17 cellular contexts compared by ENCODE assay signal in genomic region chr14:34090451-34090850, GRCh38.
A peak's percentile ranks its signal among the peaks of the same experiment; 100 is the strongest.
DNase-seq lines count a peak whose midpoint lies in the region; ATAC-seq, FAIRE-seq and TF ChIP-seq lines count a peak whose summit lies in the region.
"Had no signal": no experiment of that assay in that cellular context is flagged by ENCODE, and none has a peak within 500 bp of the region (broad histone marks: within the 10 kb centered on the region; RNA-seq: fewer than 3 reads in every experiment).

No MANE protein-coding gene starts in this region.

- no peak for DNase-seq in activated naive CD4-positive, alpha-beta T cell treated with anti-CD3 and anti-CD28 coated beads, Interleukin-2, amount 50 U/mL, for 16 hours
- DNase-seq in GM23338 (ENCODE audit: low spot score) (no peak), GM12878 (ENCODE audit: low read depth, low spot score) (no peak), dorsolateral prefrontal cortex (no peak)
- no peak for DNase-seq in CD8-positive, alpha-beta T cell
- DNase-seq: C1 segment of cervical spinal cord; Caco-2; CD4-positive, alpha-beta memory T cell; DMS153; DND-41; GOT3; HFFc6 had no signal

- no peak for FAIRE-seq in GM12878 (lab: Jason Lieb, UNC)
- FAIRE-seq: G401.6, H54 had no signal

- H3K9ac ChIP-seq in GM12878 (ENCODE audit: control insufficient read depth, insufficient read depth, low read length) = no peak overlapping the region

- peaks cover 6% of the 10 kb centered on the region for H3K9me3 ChIP-seq in GM12878 (replicated peaks; ENCODE audit: control insufficient read depth, insufficient read depth, low read length)
- no peaks in the 10 kb centered on the region for H3K9me3 ChIP-seq in CD8-positive, alpha-beta T cell (ENCODE audit: low read length)
- H3K9me3 ChIP-seq: Caco-2, HAP-1 had no signal

- 0 out of 2 replicates have a peak, but pooled peaks cover 6% of the 10 kb centered on the region for H3K9me2 ChIP-seq in GM23338 (ENCODE audit: insufficient read depth)

- H3K27ac ChIP-seq in GM23338 (ENCODE audit: low read depth) = no peak overlapping the region
- no peak overlapping the region for H3K27ac ChIP-seq in GM12878 (ENCODE audit: control insufficient read depth, insufficient read depth)
- no peak overlapping the region for H3K27ac ChIP-seq in dorsolateral prefrontal cortex
- H3K27ac ChIP-seq in CD8-positive, alpha-beta T cell (ENCODE audit: low read depth, low read length) = no peak overlapping the region

- TF ChIP-seq RAD21 in GM12878 (IDR thresholded peaks at IDR 0.05; ENCODE audit: insufficient read depth, low read depth, low read length) = no peak

- no peak for TF ChIP-seq CTCF in GM23338 (conservative IDR thresholded peaks at IDR 0.05; ENCODE audit: low read depth in 2 of 2)
- TF ChIP-seq CTCF in GM12878 (IDR thresholded peaks at IDR 0.05 in 2 of 3, conservative IDR thresholded peaks at IDR 0.05 in 1 of 3; ENCODE audit: control insufficient read depth in 2 of 3, extremely low read depth in 1 of 3, insufficient read depth in 1 of 3, low read depth in 3 of 3, low read length in 3 of 3) = no peak
- no peak for TF ChIP-seq CTCF in dorsolateral prefrontal cortex (IDR thresholded peaks at IDR 0.05 in 54 of 56, conservative IDR thresholded peaks at IDR 0.05 in 2 of 56; ENCODE audit: low read depth in 1 of 56, partially characterized antibody in 56 of 56)
- no peak for TF ChIP-seq CTCF in CD8-positive, alpha-beta T cell (IDR thresholded peaks at IDR 0.05)

- TF ChIP-seq EP300 in GM12878 (IDR thresholded peaks at IDR 0.05; ENCODE audit: borderline replicate concordance in 1 of 2, control insufficient read depth in 1 of 2, low read depth in 2 of 2, low read length in 2 of 2) = no peak

- no peaks in the 10 kb centered on the region for H3K79me2 ChIP-seq in GM23338 (replicated peaks; ENCODE audit: insufficient read depth)
- H3K79me2 ChIP-seq in GM12878 (ENCODE audit: control insufficient read depth, insufficient read depth, low read length) = no peaks in the 10 kb centered on the region

- RAD21 ChIA-PET in GM12878 (lab: Charles Lee; ENCODE audit: unreplicated experiment) = interaction anchor here (1.0 to 1.1 kb wide), 3 partner anchors 8 to 253 kb away, joined by 3 to 6 read pairs (median 3); no protein-coding TSS in a partner anchor

- H3K36me3 Mint-ChIP-seq in activated naive CD4-positive, alpha-beta T cell treated with anti-CD3 and anti-CD28 coated beads, Interleukin-2, amount 50 U/mL, for 24 hours = peaks cover 2% of the 10 kb centered on the region
- no peaks in the 10 kb centered on the region for H3K36me3 Mint-ChIP-seq in GM23338 (ENCODE audit: low read depth)
- no peaks in the 10 kb centered on the region for H3K36me3 Mint-ChIP-seq in CD8-positive, alpha-beta T cell
- H3K36me3 Mint-ChIP-seq: CD4-positive, alpha-beta memory T cell had no signal

- H3K4me3 ChIP-seq in GM23338 (no peak overlapping the region), GM12878 (no peak overlapping the region), dorsolateral prefrontal cortex (no peak overlapping the region)
- H3K4me3 ChIP-seq in CD8-positive, alpha-beta T cell (ENCODE audit: low read depth, low read length) = no peak overlapping the region
- H3K4me3 ChIP-seq: HAP-1 had no signal

- no peaks in the 10 kb centered on the region for H3K27me3 Mint-ChIP-seq in activated naive CD4-positive, alpha-beta T cell treated with anti-CD3 and anti-CD28 coated beads, Interleukin-2, amount 50 U/mL, for 24 hours
- H3K27me3 Mint-ChIP-seq in GM23338 (ENCODE audit: insufficient read depth, low read depth, poor library complexity) = no peaks in the 10 kb centered on the region
- H3K27me3 Mint-ChIP-seq in CD8-positive, alpha-beta T cell (ENCODE audit: low read depth) = no peaks in the 10 kb centered on the region
- H3K27me3 Mint-ChIP-seq: CD4-positive, alpha-beta memory T cell had no signal

- CTCF ChIA-PET in GM12878 (lab: Yijun Ruan, JAX) = interaction anchor here (1.5 kb wide), 1 partner anchor 9 kb away, joined by 3 read pairs; no protein-coding TSS in a partner anchor
- CTCF ChIA-PET in CD8-positive, alpha-beta T cell (lab: Charles Lee) = no interaction called here

- POLR2A ChIA-PET in GM12878 (lab: Charles Lee) = interaction anchor here (0.9 kb wide), 1 partner anchor 78 kb away, joined by 3 read pairs; no protein-coding TSS in a partner anchor
- POLR2A ChIA-PET in CD8-positive, alpha-beta T cell (lab: Charles Lee) = no interaction called here

- H3K27ac Mint-ChIP-seq in activated naive CD4-positive, alpha-beta T cell treated with anti-CD3 and anti-CD28 coated beads, Interleukin-2, amount 50 U/mL, for 24 hours = peak overlapping the region; percentile 9
- H3K27ac Mint-ChIP-seq in GM23338 = no peak overlapping the region
- no peak overlapping the region for H3K27ac Mint-ChIP-seq in CD8-positive, alpha-beta T cell
- H3K27ac Mint-ChIP-seq: CD4-positive, alpha-beta memory T cell; HFFc6 had no signal

- no peak overlapping the region for H3K4me3 Mint-ChIP-seq in activated naive CD4-positive, alpha-beta T cell treated with anti-CD3 and anti-CD28 coated beads, Interleukin-2, amount 50 U/mL, for 24 hours
- no peak overlapping the region for H3K4me3 Mint-ChIP-seq in GM23338
- no peak overlapping the region for H3K4me3 Mint-ChIP-seq in CD8-positive, alpha-beta T cell
- H3K4me3 Mint-ChIP-seq: CD4-positive, alpha-beta memory T cell; HFFc6 had no signal

- H4K20me1 ChIP-seq in GM23338 (replicated peaks; ENCODE audit: insufficient read depth) = no peaks in the 10 kb centered on the region
- no peaks in the 10 kb centered on the region for H4K20me1 ChIP-seq in GM12878 (ENCODE audit: control insufficient read depth, insufficient read depth)

- TF ChIP-seq POLR2A in GM12878 (IDR thresholded peaks at IDR 0.05; ENCODE audit: low read depth, low read length) = no peak

- no peaks in the 10 kb centered on the region for H3F3A ChIP-seq in GM23338 (replicated peaks; ENCODE audit: low read depth)

- SMC1A ChIA-PET in GM12878 (lab: Charles Lee; ENCODE audit: uncharacterized antibody, unreplicated experiment) = interaction anchor here (2.6 kb wide), 1 partner anchor 15 kb away, joined by 6 read pairs; no protein-coding TSS in a partner anchor

- H2AFZ ChIP-seq in GM23338 (peak overlapping the region; percentile 52), GM12878 (ENCODE audit: control insufficient read depth, low read depth, low read length) (no peak overlapping the region)

- H3K4me1 ChIP-seq in GM23338 (ENCODE audit: insufficient read depth) (peaks cover 9% of the 10 kb centered on the region; the same call in 1 of the 2 replicates), GM12878 (ENCODE audit: control insufficient read depth, insufficient read depth, low read length) (no peaks in the 10 kb centered on the region)
- no peaks in the 10 kb centered on the region for H3K4me1 ChIP-seq in CD8-positive, alpha-beta T cell (ENCODE audit: insufficient read depth, low read length)
- H3K4me1 ChIP-seq: HAP-1 had no signal

- no peak overlapping the region for H3K4me2 ChIP-seq in GM23338
- no peak overlapping the region for H3K4me2 ChIP-seq in GM12878 (ENCODE audit: control insufficient read depth, insufficient read depth)

- H3K36me3 ChIP-seq in GM23338 (ENCODE audit: insufficient read depth) (no peaks in the 10 kb centered on the region), GM12878 (ENCODE audit: control insufficient read depth in 2 of 2, insufficient read depth in 2 of 2, low read length in 1 of 2) (no peaks in the 10 kb centered on the region)
- no peaks in the 10 kb centered on the region for H3K36me3 ChIP-seq in CD8-positive, alpha-beta T cell (ENCODE audit: insufficient read depth, low read length)
- H3K36me3 ChIP-seq: HAP-1 had no signal

- intact Hi-C loops in GM12878 (cut with micrococcal nuclease; ENCODE audit: unreplicated experiment) = loop anchor here (5.0 to 10.0 kb wide), 2 partner anchors 48 to 214 kb away; no protein-coding TSS in a partner anchor
- intact Hi-C loops in dorsolateral prefrontal cortex (cut with DNase I) = loop anchor here in 1 of 2 donors (10.0 kb wide), 1 partner anchor 146 kb away; no protein-coding TSS in a partner anchor
- intact Hi-C loops in CD8-positive, alpha-beta T cell (cut with DNase I, micrococcal nuclease) = no loop called here

- no peaks in the 10 kb centered on the region for H3K9me3 Mint-ChIP-seq in activated naive CD4-positive, alpha-beta T cell treated with anti-CD3 and anti-CD28 coated beads, Interleukin-2, amount 50 U/mL, for 24 hours
- no peaks in the 10 kb centered on the region; the same call in 2 of the 3 replicates for H3K9me3 Mint-ChIP-seq in GM23338
- H3K9me3 Mint-ChIP-seq in CD8-positive, alpha-beta T cell = no peaks in the 10 kb centered on the region

- ATAC-seq in GM18907 (IDR thresholded peaks at IDR 0.05; ENCODE audit: unreplicated experiment) (peak; percentile 41), GM23338 (no peak), GM12878 (peak; percentile 35; the same call in 2 of the 3 replicates)
- no peak for ATAC-seq in CD8-positive, alpha-beta T cell

- in situ Hi-C loops in GM12878 (cut with MboI) = loop anchor here (5.0 kb wide), 1 partner anchor 253 kb away; no protein-coding TSS in a partner anchor

- no TSS peak for BruUV-seq in GM12878 (replicated peaks; lab: Mats Ljungman, UMichigan)

- H3K27me3 ChIP-seq in GM23338 (ENCODE audit: insufficient read depth) = no peaks in the 10 kb centered on the region
- no peaks in the 10 kb centered on the region for H3K27me3 ChIP-seq in GM12878 (replicated peaks in 1 of 2; ENCODE audit: control insufficient read depth in 2 of 2, insufficient read depth in 2 of 2, low read length in 1 of 2)
- H3K27me3 ChIP-seq in dorsolateral prefrontal cortex = peaks cover 0 to 2% (median 0%) of the 10 kb centered on the region in 45 donors
- H3K27me3 ChIP-seq in CD8-positive, alpha-beta T cell (ENCODE audit: insufficient read depth, low read length) = no peaks in the 10 kb centered on the region

- peaks cover 12% of the 10 kb centered on the region for H3K4me1 Mint-ChIP-seq in activated naive CD4-positive, alpha-beta T cell treated with anti-CD3 and anti-CD28 coated beads, Interleukin-2, amount 50 U/mL, for 24 hours
- H3K4me1 Mint-ChIP-seq in GM23338 = no peaks in the 10 kb centered on the region; the same call in 2 of the 3 replicates
- peaks cover 11% of the 10 kb centered on the region for H3K4me1 Mint-ChIP-seq in CD8-positive, alpha-beta T cell (ENCODE audit: low read depth)

TF ChIP-seq in GM23338, 12 proteins besides CTCF, POLR2A, EP300 and RAD21 (continues in another document):
- TF ChIP-seq EZH2 (IDR thresholded peaks at IDR 0.05; ENCODE audit: low read depth, unreplicated experiment) = no peak
- TF ChIP-seq CREB1 (CRISPR knock-in tag; IDR thresholded peaks at IDR 0.05; ENCODE audit: low read depth) = no peak
- no peak for TF ChIP-seq POLR2AphosphoS5 (IDR thresholded peaks at IDR 0.05; ENCODE audit: low read depth)
- no peak for TF ChIP-seq ZNF114 (CRISPR knock-in tag; IDR thresholded peaks at IDR 0.05)
- no peak for TF ChIP-seq STAT1 (IDR thresholded peaks at IDR 0.05; ENCODE audit: unreplicated experiment)

TF ChIP-seq in GM12878, 131 proteins besides CTCF, POLR2A, EP300 and RAD21 (continues in another document):
- TF ChIP-seq SREBF1 (IDR thresholded peaks at IDR 0.05; ENCODE audit: low read length) (no peak), ZNF217 (IDR thresholded peaks at IDR 0.05) (no peak)

Comparison
In these comparisons a context has a peak if more than half of its experiments do, and no peak if none do; other contexts are left out.
1. ATAC-seq: peak in GM18907 (single experiment) and GM12878 (single experiment); none in GM23338 (single experiment) and CD8-positive, alpha-beta T cell (single experiment).